14 cellular contexts compared by ENCODE assay signal in genomic region chr6:113734886-113735481, GRCh38.
A peak's percentile ranks its signal among the peaks of the same experiment; 100 is the strongest.
DNase-seq lines count a peak whose midpoint lies in the region; ATAC-seq and TF ChIP-seq lines count a peak whose summit lies in the region.
"Had no signal": no experiment of that assay in that cellular context is flagged by ENCODE, and none has a peak within 500 bp of the region (broad histone marks: within the 10 kb centered on the region; RNA-seq: fewer than 3 reads in every experiment).

No MANE protein-coding gene starts in this region.

- H3K36me3 ChIP-seq in PC-3 (ENCODE audit: low read depth, low read length) (no peaks in the 10 kb centered on the region), esophagus squamous epithelium (no peaks in the 10 kb centered on the region)
- H3K36me3 ChIP-seq: MG63, ovary had no signal

- H3K4me3 ChIP-seq in PC-3 (ENCODE audit: low read length) (no peak overlapping the region), retinal pigment epithelial cell (ENCODE audit: low read length) (no peak overlapping the region), esophagus squamous epithelium (no peak overlapping the region)
- H3K4me3 ChIP-seq: MG63, ovary had no signal

- no peaks in the 10 kb centered on the region for H3K9me3 Mint-ChIP-seq in activated naive CD8-positive, alpha-beta T cell treated with anti-CD3 and anti-CD28 coated beads, Interleukin-2, amount 50 U/mL, for 24 hours
- H3K9me3 Mint-ChIP-seq in activated naive CD8-positive, alpha-beta T cell treated with anti-CD3 and anti-CD28 coated beads for 36 hours: no peaks in the 10 kb centered on the region
- H3K9me3 Mint-ChIP-seq in progenitor cell of endocrine pancreas (ENCODE audit: low read depth): no peaks in the 10 kb centered on the region

- peaks cover 5% of the 10 kb centered on the region for H3K27me3 Mint-ChIP-seq in activated naive CD8-positive, alpha-beta T cell treated with anti-CD3 and anti-CD28 coated beads, Interleukin-2, amount 50 U/mL, for 24 hours
- H3K27me3 Mint-ChIP-seq in activated naive CD8-positive, alpha-beta T cell treated with anti-CD3 and anti-CD28 coated beads for 36 hours: peaks cover 4% of the 10 kb centered on the region
- no peaks in the 10 kb centered on the region for H3K27me3 Mint-ChIP-seq in progenitor cell of endocrine pancreas

- H3K79me2 ChIP-seq in PC-3 (ENCODE audit: low read length): no peaks in the 10 kb centered on the region

- no peak for TF ChIP-seq POLR2A in esophagus squamous epithelium (IDR thresholded peaks at IDR 0.05)

- POLR2A ChIA-PET in PC-3 (lab: Charles Lee; ENCODE audit: unreplicated experiment): no interaction called here

- H3K4me2 ChIP-seq in PC-3 (ENCODE audit: low read length): no peak overlapping the region

- CTCF ChIA-PET in PC-3 (lab: Charles Lee): no interaction called here

- DNase-seq in activated naive CD8-positive, alpha-beta T cell treated with anti-CD3 and anti-CD28 coated beads, Interleukin-2, amount 50 U/mL, for 24 hours: no peak
- no peak for DNase-seq in activated naive CD8-positive, alpha-beta T cell treated with anti-CD3 and anti-CD28 coated beads for 36 hours
- DNase-seq in PC-3: no peak
- peak; percentile 38 for DNase-seq in fibroblast of gingiva (ENCODE audit: low read depth)
- DNase-seq in retinal pigment epithelial cell (ENCODE audit: low read depth): peak; percentile 63
- no peak for DNase-seq in esophagus squamous epithelium (lab: John Stamatoyannopoulos, UW)
- DNase-seq in progenitor cell of endocrine pancreas (ENCODE audit: low spot score, unreplicated experiment): no peak
- no peak for DNase-seq in HuH-7.5 (ENCODE audit: low spot score)
- DNase-seq: MG63; NCI-H748 treated with DMSO at 0.1 percent for 48 hours; ovary; stimulated activated CD4-positive, alpha-beta T cell treated with anti-CD3 and anti-CD28 coated beads, Interleukin-4, amount 100 ng/mL, for 1 hour; T-helper 2 cell had no signal

- H3K27ac Mint-ChIP-seq in activated naive CD8-positive, alpha-beta T cell treated with anti-CD3 and anti-CD28 coated beads, Interleukin-2, amount 50 U/mL, for 24 hours: no peak overlapping the region
- no peak overlapping the region for H3K27ac Mint-ChIP-seq in activated naive CD8-positive, alpha-beta T cell treated with anti-CD3 and anti-CD28 coated beads for 36 hours
- H3K27ac Mint-ChIP-seq in progenitor cell of endocrine pancreas: no peak overlapping the region

- H3K4me1 Mint-ChIP-seq in activated naive CD8-positive, alpha-beta T cell treated with anti-CD3 and anti-CD28 coated beads, Interleukin-2, amount 50 U/mL, for 24 hours: peaks cover 7% of the 10 kb centered on the region
- H3K4me1 Mint-ChIP-seq in activated naive CD8-positive, alpha-beta T cell treated with anti-CD3 and anti-CD28 coated beads for 36 hours: peaks cover 3% of the 10 kb centered on the region
- H3K4me1 Mint-ChIP-seq in progenitor cell of endocrine pancreas (ENCODE audit: low read depth): peaks cover 16% of the 10 kb centered on the region

- H3K9me3 ChIP-seq in PC-3 (ENCODE audit: low read length) (no peaks in the 10 kb centered on the region), esophagus squamous epithelium (no peaks in the 10 kb centered on the region)
- H3K9me3 ChIP-seq: MG63, ovary had no signal

- intact Hi-C loops in PC-3 (cut with micrococcal nuclease) (no loop called here), esophagus squamous epithelium (cut with DNase I) (no loop called here)

- no peak for TF ChIP-seq CTCF in PC-3 (conservative IDR thresholded peaks at IDR 0.05; ENCODE audit: low read depth, low read length)
- TF ChIP-seq CTCF in retinal pigment epithelial cell (conservative IDR thresholded peaks at IDR 0.05; ENCODE audit: low read depth, low read length): no peak
- TF ChIP-seq CTCF in esophagus squamous epithelium (IDR thresholded peaks at IDR 0.05): no peak
- no peak for TF ChIP-seq CTCF in progenitor cell of endocrine pancreas (IDR thresholded peaks at IDR 0.05; ENCODE audit: unreplicated experiment)

- peaks cover 8% of the 10 kb centered on the region; the same call in 1 of the 2 replicates for H3K4me1 ChIP-seq in PC-3 (ENCODE audit: insufficient read depth, low read length)
- H3K4me1 ChIP-seq in esophagus squamous epithelium: peaks cover 0 to 21% (median 0%) of the 10 kb centered on the region in 3 donors

- no peak overlapping the region for H3K27ac ChIP-seq in PC-3 (ENCODE audit: low read length)
- peak overlapping the region in 1 of 4 donors; percentile 9 for H3K27ac ChIP-seq in esophagus squamous epithelium
- H3K27ac ChIP-seq: ovary had no signal

- no TSS peak for BruUV-seq in PC-3 (replicated peaks; lab: Mats Ljungman, UMichigan)

- no peak overlapping the region for H3K4me3 Mint-ChIP-seq in activated naive CD8-positive, alpha-beta T cell treated with anti-CD3 and anti-CD28 coated beads, Interleukin-2, amount 50 U/mL, for 24 hours
- H3K4me3 Mint-ChIP-seq in activated naive CD8-positive, alpha-beta T cell treated with anti-CD3 and anti-CD28 coated beads for 36 hours: no peak overlapping the region
- H3K4me3 Mint-ChIP-seq in progenitor cell of endocrine pancreas (ENCODE audit: low read depth): no peak overlapping the region

- no peak overlapping the region for H3K9ac ChIP-seq in PC-3 (ENCODE audit: low read length)

- H3K27me3 ChIP-seq in PC-3 (ENCODE audit: low read length) (no peaks in the 10 kb centered on the region), esophagus squamous epithelium (no peaks in the 10 kb centered on the region)
- H3K27me3 ChIP-seq: MG63, ovary had no signal

- ATAC-seq in activated naive CD8-positive, alpha-beta T cell treated with anti-CD3 and anti-CD28 coated beads, Interleukin-2, amount 50 U/mL, for 24 hours: peak; percentile 61
- ATAC-seq in PC-3: no peak
- ATAC-seq: left lobe of liver had no signal

- H3F3A ChIP-seq in PC-3 (ENCODE audit: low read length, unreplicated experiment): no peaks in the 10 kb centered on the region

- H3K9me2 ChIP-seq in PC-3 (replicated peaks; ENCODE audit: low read length): no peaks in the 10 kb centered on the region

- H4K20me1 ChIP-seq in PC-3 (ENCODE audit: low read length): no peaks in the 10 kb centered on the region

- H2AFZ ChIP-seq in PC-3 (ENCODE audit: low read length): peak overlapping the region; percentile 34

- 50 to 60% methylated on average over 4 of the region's 4 CpGs for WGBS in esophagus squamous epithelium, 2 donors

- no peaks in the 10 kb centered on the region for H3K36me3 Mint-ChIP-seq in activated naive CD8-positive, alpha-beta T cell treated with anti-CD3 and anti-CD28 coated beads, Interleukin-2, amount 50 U/mL, for 24 hours (ENCODE audit: low read depth)
- no peaks in the 10 kb centered on the region for H3K36me3 Mint-ChIP-seq in activated naive CD8-positive, alpha-beta T cell treated with anti-CD3 and anti-CD28 coated beads for 36 hours
- no peaks in the 10 kb centered on the region for H3K36me3 Mint-ChIP-seq in progenitor cell of endocrine pancreas (ENCODE audit: insufficient read depth)

Comparison
In these comparisons a context has a peak if more than half of its experiments do, and no peak if none do; other contexts are left out.
1. DNase-seq: peak in fibroblast of gingiva (single experiment) and retinal pigment epithelial cell (single experiment); none in activated naive CD8-positive, alpha-beta T cell treated with anti-CD3 and anti-CD28 coated beads, Interleukin-2, amount 50 U/mL, for 24 hours (single experiment), activated naive CD8-positive, alpha-beta T cell treated with anti-CD3 and anti-CD28 coated beads for 36 hours (single experiment), PC-3 (single experiment), esophagus squamous epithelium (single experiment), progenitor cell of endocrine pancreas (single experiment) and HuH-7.5 (single experiment).